Comparison of ENCODE assay signal across 16 cellular contexts in genomic region chr10:133453516-133454203, GRCh38.
DNase-seq lines count a peak whose midpoint lies in the region; ATAC-seq, FAIRE-seq and TF ChIP-seq lines count a peak whose summit lies in the region.
"Had no signal": no experiment of that assay in that cellular context is flagged by ENCODE, and none has a peak within 500 bp of the region (broad histone marks: within the 10 kb centered on the region; RNA-seq: fewer than 3 reads in every experiment).

TSS of gene SCART1 (plus strand) at chr10:133453945. CDS start at chr10:133453998, 53 bp downstream.

- peak; percentile 45 for ATAC-seq in stimulated activated naive CD8-positive, alpha-beta T cell treated with anti-CD3 and anti-CD28 coated beads, Interleukin-15, Interleukin-2, amounts not matched to agents 100 U/mL and 50 U/mL, for 24 hours
- no peak for ATAC-seq in HG02588 (IDR thresholded peaks at IDR 0.05; ENCODE audit: unreplicated experiment)
- ATAC-seq: pancreas had no signal

- no peak for FAIRE-seq in D721Med (lab: Jason Lieb, UNC)
- FAIRE-seq: pancreas, small intestine had no signal

- TF ChIP-seq CTCF in D721Med (IDR thresholded peaks at IDR 0.05; ENCODE audit: insufficient read depth, missing control alignments) = no peak

- peak; percentile 15 to 16 for DNase-seq in activated T-cell treated with anti-CD3 and anti-CD28 coated beads, Interleukin-2, amount 50 U/mL, for 48 hours
- no peak for DNase-seq in activated T-cell treated with anti-CD3 and anti-CD28 coated beads, Interleukin-2, amount 50 U/mL, for 1 hour
- DNase-seq in NCI-H1436 (lab: John Stamatoyannopoulos, UW) = peak; percentile 76
- DNase-seq in central memory CD4-positive, alpha-beta T cell = peak; percentile 24
- DNase-seq in stimulated activated naive CD8-positive, alpha-beta T cell treated with anti-CD3 and anti-CD28 coated beads, Interleukin-15, Interleukin-2, amounts not matched to agents 100 U/mL and 50 U/mL, for 24 hours = no peak
- no peak for DNase-seq in cerebellar cortex (ENCODE audit: low spot score)
- DNase-seq in D721Med (ENCODE audit: insufficient read length, low spot score) = no peak
- DNase-seq: ACHN; COR-L47; effector CD4-positive, alpha-beta T cell; heart right ventricle; NCI-H1694 treated with DMSO at 0.1 percent for 48 hours; NCI-H446; small intestine had no signal

Comparison
In these comparisons a context has a peak if more than half of its experiments do, and no peak if none do; other contexts are left out.
1. DNase-seq: peak in activated T-cell treated with anti-CD3 and anti-CD28 coated beads, Interleukin-2, amount 50 U/mL, for 48 hours (2 of 2), NCI-H1436 (single experiment) and central memory CD4-positive, alpha-beta T cell (single experiment); none in activated T-cell treated with anti-CD3 and anti-CD28 coated beads, Interleukin-2, amount 50 U/mL, for 1 hour (single experiment), stimulated activated naive CD8-positive, alpha-beta T cell treated with anti-CD3 and anti-CD28 coated beads, Interleukin-15, Interleukin-2, amounts not matched to agents 100 U/mL and 50 U/mL, for 24 hours (single experiment), cerebellar cortex (single experiment) and D721Med (single experiment).